23 cellular contexts compared by ENCODE assay signal in the genomic region with DNA sequence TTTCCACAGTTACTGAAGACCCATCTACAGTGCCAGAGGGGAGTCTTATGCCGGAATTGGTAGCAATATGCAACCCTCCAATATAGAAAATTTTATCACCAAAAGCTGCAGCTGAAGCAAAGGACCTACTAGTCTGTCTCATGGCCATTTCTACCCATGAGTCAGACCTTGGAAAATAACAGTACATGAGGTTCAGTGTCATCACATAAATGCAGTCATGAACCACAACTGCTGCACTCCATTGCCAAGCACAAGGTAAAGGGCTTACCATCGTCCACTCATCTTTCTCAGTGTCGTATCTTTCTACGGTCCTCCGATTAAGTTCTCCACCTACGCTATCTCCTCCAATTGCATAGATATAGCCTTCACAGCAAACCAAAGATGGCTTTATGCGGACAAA.
"Had no signal": no experiment of that assay in that cellular context is flagged by ENCODE, and none has a peak within 500 bp of the region (broad histone marks: within the 10 kb centered on the region; RNA-seq: fewer than 3 reads in every experiment).

No MANE protein-coding gene starts in this region.

- H2AFZ ChIP-seq: neural progenitor cell had no signal

- H3K9ac ChIP-seq: neural progenitor cell had no signal

- H3K27me3 ChIP-seq: adrenal gland, esophagus squamous epithelium, foreskin keratinocyte, heart left ventricle, neural progenitor cell, ovary, SJSA1, tibial artery had no signal

- H3K9me3 ChIP-seq: adrenal gland, heart left ventricle, SJSA1, tibial artery had no signal

- H3K4me2 ChIP-seq: neural progenitor cell had no signal

- H3K27me3 Mint-ChIP-seq: activated CD4-positive, alpha-beta T cell treated with anti-CD3 and anti-CD28 coated beads, Interleukin-2, amount 10 ng/mL, durations not matched to agents 7 days and 5 days; activated CD8-positive, alpha-beta memory T cell treated with anti-CD3 and anti-CD28 coated beads, Interleukin-2, amount 10 ng/mL, durations not matched to agents 7 days and 5 days; stimulated activated naive B cell treated with anti-CD40 and anti-IgM and Interleukin-4, amounts not matched to agents 10 μg/mL and 1 μg/mL and 100 μg/mL, for 72 hours had no signal

- H3K4me1 Mint-ChIP-seq: neural progenitor cell had no signal

- H3K4me3 Mint-ChIP-seq: activated CD4-positive, alpha-beta T cell treated with anti-CD3 and anti-CD28 coated beads, Interleukin-2, amount 10 ng/mL, durations not matched to agents 7 days and 5 days; activated CD8-positive, alpha-beta memory T cell treated with anti-CD3 and anti-CD28 coated beads, Interleukin-2, amount 10 ng/mL, durations not matched to agents 7 days and 5 days; neural progenitor cell; stimulated activated naive B cell treated with anti-CD40 and anti-IgM and Interleukin-4, amounts not matched to agents 10 μg/mL and 1 μg/mL and 100 μg/mL, for 72 hours had no signal

- H3K27ac Mint-ChIP-seq: activated CD8-positive, alpha-beta memory T cell treated with anti-CD3 and anti-CD28 coated beads, Interleukin-2, amount 10 ng/mL, durations not matched to agents 7 days and 5 days; neural progenitor cell; stimulated activated naive B cell treated with anti-CD40 and anti-IgM and Interleukin-4, amounts not matched to agents 10 μg/mL and 1 μg/mL and 100 μg/mL, for 72 hours had no signal

- H3K27ac ChIP-seq: esophagus squamous epithelium, foreskin keratinocyte, neural progenitor cell, ovary, SJSA1, tibial artery had no signal

- ATAC-seq: activated CD8-positive, alpha-beta memory T cell treated with anti-CD3 and anti-CD28 coated beads, Interleukin-2, amount 10 ng/mL, durations not matched to agents 7 days and 5 days; foreskin keratinocyte; heart left ventricle; left colon; stimulated activated naive B cell treated with anti-CD40 and anti-IgM and Interleukin-4, amounts not matched to agents 10 μg/mL and 1 μg/mL and 100 μg/mL, for 72 hours had no signal

- FAIRE-seq: colon, endometrium, islet of Langerhans, TTC549, urothelium cell line had no signal

- H3K9me3 Mint-ChIP-seq: neural progenitor cell had no signal

- H3K4me3 ChIP-seq: adrenal gland, esophagus squamous epithelium, heart left ventricle, lung, neural progenitor cell, ovary, SJSA1, tibial artery had no signal

- H3K4me1 ChIP-seq: foreskin keratinocyte, neural progenitor cell, SJSA1 had no signal

- H3K36me3 ChIP-seq: ovary had no signal

- DNase-seq: activated CD4-positive, alpha-beta T cell treated with anti-CD3 and anti-CD28 coated beads, Interleukin-2, amount 10 ng/mL, durations not matched to agents 7 days and 5 days; activated CD4-positive, CD25-positive, alpha-beta regulatory T cell; activated CD8-positive, alpha-beta memory T cell treated with anti-CD3 and anti-CD28 coated beads, Interleukin-2, amount 10 ng/mL, durations not matched to agents 7 days and 5 days; activated naive CD4-positive, alpha-beta T cell treated with Interleukin-2 at 50 U/mL for 16 hours; activated T-cell treated with anti-CD3 and anti-CD28 coated beads, Interleukin-2, amount 50 U/mL, for 48 hours; adrenal gland; esophagus squamous epithelium; foreskin keratinocyte; heart left ventricle; left colon; midbrain; ovary; stimulated activated CD4-positive, alpha-beta T cell treated with anti-CD3 and anti-CD28 coated beads, Interleukin-2, amount 100 ng/mL, for 48 hours; stimulated activated naive B cell treated with anti-CD40 and anti-IgM and Interleukin-4, amounts not matched to agents 10 μg/mL and 1 μg/mL and 100 μg/mL, for 72 hours; tibial artery had no signal
